Comparison of ENCODE assay signal across 7 cellular contexts in the genomic region with DNA sequence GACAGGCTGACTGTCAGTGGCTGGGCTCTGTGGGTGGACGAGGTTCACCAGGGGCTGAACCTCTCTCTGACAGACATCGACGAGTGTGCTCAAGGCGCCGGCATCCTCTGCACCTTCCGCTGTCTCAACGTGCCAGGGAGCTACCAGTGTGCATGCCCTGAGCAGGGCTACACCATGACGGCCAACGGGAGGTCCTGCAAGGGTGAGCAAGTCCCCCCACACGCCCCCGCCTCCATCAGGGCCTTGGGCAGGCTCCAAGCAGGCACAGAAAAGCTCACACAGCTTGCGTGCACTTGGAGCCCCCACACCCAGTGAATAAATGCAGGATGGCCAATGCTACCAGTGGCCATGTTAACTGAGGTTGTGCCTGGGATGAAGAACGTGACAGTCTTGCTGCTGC.
"Had no signal": no experiment of that assay in that cellular context is flagged by ENCODE, and none has a peak within 500 bp of the region (broad histone marks: within the 10 kb centered on the region; RNA-seq: fewer than 3 reads in every experiment).

No MANE protein-coding gene starts in this region.

- H3K4me2 ChIP-seq: GM23338 had no signal

- H3K9me3 Mint-ChIP-seq: GM23338, H9, IgD-negative memory B cell had no signal

- H3K4me3 Mint-ChIP-seq: GM23338, H9, IgD-negative memory B cell had no signal

- DNase-seq: H9, HCEC 1CT had no signal

- FAIRE-seq: H1, H54, HTR-8/SVneo had no signal

- H3K4me3 ChIP-seq: GM23338 had no signal

- ATAC-seq: GM23338 had no signal

- H2AFZ ChIP-seq: GM23338 had no signal

- H3K4me1 Mint-ChIP-seq: H9 had no signal

- H3K27ac Mint-ChIP-seq: GM23338, IgD-negative memory B cell had no signal

- H3K36me3 Mint-ChIP-seq: IgD-negative memory B cell had no signal
